30 cellular contexts compared by ENCODE assay signal in the genomic region with DNA sequence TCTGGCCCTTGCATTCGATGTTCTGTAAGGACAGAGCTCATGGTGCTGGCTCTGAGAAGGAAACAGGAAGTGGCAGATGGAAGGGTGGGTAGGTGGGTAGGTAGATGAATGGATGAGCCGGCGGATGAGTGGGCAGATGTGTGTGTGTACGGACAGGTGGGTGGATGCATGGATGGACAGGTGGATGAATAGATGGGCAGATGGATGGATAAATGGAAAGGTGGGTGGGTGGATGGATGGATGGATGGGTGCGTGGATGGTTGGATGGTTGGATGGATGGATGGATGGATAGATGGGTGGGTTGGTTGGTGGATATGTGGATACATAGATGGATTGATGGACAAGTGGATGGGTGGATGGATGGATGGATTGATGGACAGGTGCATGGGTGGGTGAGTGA. TPM values are rescaled to one million over a fixed set of nuclear protein-coding genes. Genes with fewer than 3 reads are reported as not detected.
A peak's percentile ranks its signal among the peaks of the same experiment; 100 is the strongest.
DNase-seq lines count a peak whose midpoint lies in the region; ATAC-seq, FAIRE-seq and TF ChIP-seq lines count a peak whose summit lies in the region.
"Had no signal": no experiment of that assay in that cellular context is flagged by ENCODE, and none has a peak within 500 bp of the region (broad histone marks: within the 10 kb centered on the region; RNA-seq: fewer than 3 reads in every experiment).

No MANE protein-coding gene starts in this region.

- peaks cover 3% of the 10 kb centered on the region for H3K36me3 Mint-ChIP-seq in activated naive CD8-positive, alpha-beta T cell treated with anti-CD3 and anti-CD28 coated beads for 36 hours
- no peaks in the 10 kb centered on the region for H3K36me3 Mint-ChIP-seq in activated naive CD8-positive, alpha-beta T cell treated with anti-CD3 and anti-CD28 coated beads, Interleukin-2, amount 50 U/mL, for 24 hours (ENCODE audit: low read depth)
- H3K36me3 Mint-ChIP-seq: CD4-positive, alpha-beta memory T cell; T-cell had no signal

- H3K23ac ChIP-seq in IMR-90 (ENCODE audit: low read depth, low read length), result no peak overlapping the region

- H3K4me1 ChIP-seq in IMR-90 (ENCODE audit: control insufficient read depth, insufficient read depth, low read length), result peaks cover 3% of the 10 kb centered on the region; the same call in 1 of the 2 replicates
- H3K4me1 ChIP-seq in K562 (replicated peaks in 1 of 2; ENCODE audit: control insufficient read depth in 2 of 2, insufficient read depth in 2 of 2, low read length in 2 of 2), result peaks cover 0 to 24% of the 10 kb centered on the region in 2 experiments; a peak in 2 of 5 replicates

- no peak overlapping the region for H2AK5ac ChIP-seq in IMR-90 (ENCODE audit: low read depth, low read length)

- H2BK15ac ChIP-seq in IMR-90 (ENCODE audit: low read depth, low read length), result no peak overlapping the region

- H3K4me3 ChIP-seq in IMR-90 (ENCODE audit: insufficient read depth, low read depth, low read length) (no peak overlapping the region), K562 (no peak overlapping the region)
- H3K4me3 ChIP-seq: MG63, PC-9, SJSA1 had no signal

- no peak overlapping the region for H2BK5ac ChIP-seq in IMR-90 (ENCODE audit: low read depth, low read length, poor library complexity, severe bottlenecking)

- H2AFZ ChIP-seq in IMR-90 (replicated peaks; ENCODE audit: low read length, poor library complexity) (peak overlapping the region; percentile 32), K562 (ENCODE audit: low read depth, low read length) (no peak overlapping the region)
- H2AFZ ChIP-seq: PC-9 had no signal

- no peak overlapping the region for H2AK9ac ChIP-seq in IMR-90 (replicated peaks; ENCODE audit: low read depth, low read length, poor library complexity)

- H3K9me3 ChIP-seq in IMR-90 (ENCODE audit: control insufficient read depth, insufficient read depth, low read length), result no peaks in the 10 kb centered on the region
- no peaks in the 10 kb centered on the region for H3K9me3 ChIP-seq in K562 (replicated peaks; ENCODE audit: control insufficient read depth, insufficient read depth, low read depth, low read length)
- H3K9me3 ChIP-seq: MG63, SJSA1 had no signal

- no peaks in the 10 kb centered on the region for H3K79me1 ChIP-seq in IMR-90 (ENCODE audit: low read depth in 1 of 2, low read length in 2 of 2)

- no peak overlapping the region for H4K8ac ChIP-seq in IMR-90 (ENCODE audit: low read depth in 2 of 2, low read length in 2 of 2)

- H3K9ac ChIP-seq in IMR-90 (ENCODE audit: low read depth, low read length) (no peak overlapping the region), K562 (ENCODE audit: insufficient read depth in 1 of 2, low read depth in 2 of 2, low read length in 2 of 2) (no peak overlapping the region)

- TF ChIP-seq POLR2A in IMR-90 (IDR thresholded peaks at IDR 0.05; ENCODE audit: low read depth, low read length), result no peak
- TF ChIP-seq POLR2A in K562 (conservative IDR thresholded peaks at IDR 0.05), result no peak

- H3K4me3 Mint-ChIP-seq in activated naive CD8-positive, alpha-beta T cell treated with anti-CD3 and anti-CD28 coated beads for 36 hours, result peak overlapping the region; percentile 24
- no peak overlapping the region for H3K4me3 Mint-ChIP-seq in activated naive CD8-positive, alpha-beta T cell treated with anti-CD3 and anti-CD28 coated beads, Interleukin-2, amount 50 U/mL, for 24 hours
- H3K4me3 Mint-ChIP-seq: H9, HFFc6, T-cell had no signal

- TF ChIP-seq EP300 in K562 (IDR thresholded peaks at IDR 0.05; ENCODE audit: low read length), result no peak

- no peak for TF ChIP-seq CTCF in IMR-90 (conservative IDR thresholded peaks at IDR 0.05; ENCODE audit: low read depth, low read length)
- TF ChIP-seq CTCF in K562 (IDR thresholded peaks at IDR 0.05 in 2 of 3, conservative IDR thresholded peaks at IDR 0.05 in 1 of 3; ENCODE audit: insufficient read depth in 2 of 3, low read depth in 1 of 3, low read length in 3 of 3), result no peak

- no peak overlapping the region for H2BK120ac ChIP-seq in IMR-90 (ENCODE audit: low read depth, low read length)

- no peak overlapping the region for H3K56ac ChIP-seq in IMR-90 (ENCODE audit: extremely low read depth, insufficient read depth, low read length)

- no TSS peak for BruUV-seq in IMR-90 (replicated peaks; lab: Mats Ljungman, UMichigan)
- BruUV-seq in K562 (replicated peaks; lab: Mats Ljungman, UMichigan), result no TSS peak

- no peak overlapping the region for H2BK20ac ChIP-seq in IMR-90 (ENCODE audit: low read depth, low read length)

- no peak for FAIRE-seq in K562 (lab: Jason Lieb, UNC)
- FAIRE-seq: A204.1, GM12892, GM18507 had no signal

- no peak for TF ChIP-seq RAD21 in IMR-90 (IDR thresholded peaks at IDR 0.05; ENCODE audit: low read length)
- TF ChIP-seq RAD21 in K562 (CRISPR knock-in tag; conservative IDR thresholded peaks at IDR 0.05 in 1 of 2, IDR thresholded peaks at IDR 0.05 in 1 of 2), result no peak

- dilution Hi-C loops in IMR-90 (cut with HindIII; ENCODE audit: low sequenced_read_pairs, unreplicated experiment), result no loop called here

- H3K9me1 ChIP-seq in IMR-90 (ENCODE audit: insufficient read depth, low read length) (no peaks in the 10 kb centered on the region), K562 (ENCODE audit: control insufficient read depth, insufficient read depth, low read length) (no peaks in the 10 kb centered on the region)

- no peak overlapping the region for H3K14ac ChIP-seq in IMR-90 (replicated peaks; ENCODE audit: low read depth, low read length)

- H3K36me3 ChIP-seq in IMR-90 (ENCODE audit: control insufficient read depth, insufficient read depth, low read length) (no peaks in the 10 kb centered on the region), K562 (ENCODE audit: control insufficient read depth, insufficient read depth, low read length) (no peaks in the 10 kb centered on the region)
- H3K36me3 ChIP-seq: MG63, SJSA1 had no signal

- no peaks in the 10 kb centered on the region for H3K79me2 ChIP-seq in K562 (ENCODE audit: control insufficient read depth, insufficient read depth, low read length)

- no peak for DNase-seq in activated naive CD8-positive, alpha-beta T cell treated with anti-CD3 and anti-CD28 coated beads for 36 hours
- DNase-seq in activated naive CD8-positive, alpha-beta T cell treated with anti-CD3 and anti-CD28 coated beads, Interleukin-2, amount 50 U/mL, for 24 hours, result no peak
- DNase-seq in IMR-90 (no peak), K562 (ENCODE audit: extremely low read depth in 1 of 4, low spot score in 3 of 4) (no peak), MV-4-11 (lab: John Stamatoyannopoulos, UW) (no peak), GOT3 (lab: John Stamatoyannopoulos, UW) (no peak), D341Med (ENCODE audit: low spot score) (no peak)
- DNase-seq: C1 segment of cervical spinal cord; CD4-positive, alpha-beta memory T cell; COR-L47; EL; GDM1; H9; HFFc6; KBM-7; MG63; NCI-H2029; NCI-H446; NCI-H524 treated with DMSO at 0.1 percent for 48 hours; NCI-H82; NK-92 treated with Interleukin-12 subunit alpha and Interleukin-12 subunit beta, amount 100 ng/mL, for 24 hours; PC-9; Right ventricle myocardium superior; T-cell had no signal

- intact Hi-C loops in IMR-90 (cut with micrococcal nuclease), result no loop called here
- intact Hi-C loops in K562 (cut with micrococcal nuclease), result no loop called here

- H3K27ac Mint-ChIP-seq in activated naive CD8-positive, alpha-beta T cell treated with anti-CD3 and anti-CD28 coated beads for 36 hours, result no peak overlapping the region
- no peak overlapping the region for H3K27ac Mint-ChIP-seq in activated naive CD8-positive, alpha-beta T cell treated with anti-CD3 and anti-CD28 coated beads, Interleukin-2, amount 50 U/mL, for 24 hours
- H3K27ac Mint-ChIP-seq: H9, HFFc6, T-cell had no signal

- no peak overlapping the region for H4K5ac ChIP-seq in IMR-90 (ENCODE audit: low read depth, low read length)

- H3K27ac ChIP-seq in IMR-90 (ENCODE audit: insufficient read depth, low read length) (no peak overlapping the region), K562 (ENCODE audit: extremely low read depth, low read depth, low read length) (no peak overlapping the region)
- H3K27ac ChIP-seq: PC-9, SJSA1 had no signal

- POLR2A ChIA-PET in IMR-90 (lab: Charles Lee; ENCODE audit: unreplicated experiment), result no interaction called here
- POLR2A ChIA-PET in K562 (lab: Yijun Ruan, JAX), result no interaction called here

- H3K27me3 Mint-ChIP-seq in activated naive CD8-positive, alpha-beta T cell treated with anti-CD3 and anti-CD28 coated beads for 36 hours, result no peaks in the 10 kb centered on the region
- no peaks in the 10 kb centered on the region for H3K27me3 Mint-ChIP-seq in activated naive CD8-positive, alpha-beta T cell treated with anti-CD3 and anti-CD28 coated beads, Interleukin-2, amount 50 U/mL, for 24 hours
- H3K27me3 Mint-ChIP-seq: CD4-positive, alpha-beta memory T cell; T-cell had no signal

- no peak overlapping the region for H4K91ac ChIP-seq in IMR-90 (ENCODE audit: insufficient read depth, low read depth, low read length)

- in situ Hi-C loops in IMR-90 (cut with MboI; ENCODE audit: low sequenced_read_pairs) (no loop called here), K562 (cut with MboI) (no loop called here)

- no peaks in the 10 kb centered on the region for H3K9me3 Mint-ChIP-seq in activated naive CD8-positive, alpha-beta T cell treated with anti-CD3 and anti-CD28 coated beads for 36 hours
- no peaks in the 10 kb centered on the region for H3K9me3 Mint-ChIP-seq in activated naive CD8-positive, alpha-beta T cell treated with anti-CD3 and anti-CD28 coated beads, Interleukin-2, amount 50 U/mL, for 24 hours
- H3K9me3 Mint-ChIP-seq: CD4-positive, alpha-beta memory T cell; H9; HFFc6 had no signal

- ATAC-seq in activated naive CD8-positive, alpha-beta T cell treated with anti-CD3 and anti-CD28 coated beads, Interleukin-2, amount 50 U/mL, for 24 hours, result no peak
- ATAC-seq in IMR-90 (ENCODE audit: low read depth) (no peak), K562 (no peak)
- ATAC-seq: T-cell had no signal

- H3K4me2 ChIP-seq in IMR-90 (ENCODE audit: low read depth, low read length) (no peak overlapping the region), K562 (ENCODE audit: insufficient read depth, low read length) (no peak overlapping the region)
- H3K4me2 ChIP-seq: PC-9 had no signal

- peaks cover 25% of the 10 kb centered on the region for H3K4me1 Mint-ChIP-seq in activated naive CD8-positive, alpha-beta T cell treated with anti-CD3 and anti-CD28 coated beads for 36 hours
- peaks cover 22% of the 10 kb centered on the region for H3K4me1 Mint-ChIP-seq in activated naive CD8-positive, alpha-beta T cell treated with anti-CD3 and anti-CD28 coated beads, Interleukin-2, amount 50 U/mL, for 24 hours

- 92 to 100% methylated on average over 1 to 4 of the region's 5 CpGs for WGBS in IMR-90 (ENCODE audit: extremely low coverage in 2 of 2, insufficient read length in 1 of 2), 2 experiments
- 14% methylated on average over 4 of the region's 5 CpGs for WGBS in K562 (ENCODE audit: insufficient coverage, low coverage, missing lambda C conversion rate)

- H4K20me1 ChIP-seq in IMR-90 (ENCODE audit: insufficient read depth, low read length), result no peaks in the 10 kb centered on the region
- H4K20me1 ChIP-seq in K562 (replicated peaks; ENCODE audit: control insufficient read depth, insufficient read depth, low read length), result no peaks in the 10 kb centered on the region

- no peak overlapping the region for H3K18ac ChIP-seq in IMR-90 (ENCODE audit: low read depth, low read length)

- H3K27me3 ChIP-seq in IMR-90 (ENCODE audit: control insufficient read depth, insufficient read depth, low read length) (no peaks in the 10 kb centered on the region; the same call in 1 of the 2 replicates), K562 (ENCODE audit: control insufficient read depth in 2 of 2, insufficient read depth in 2 of 2, low read length in 2 of 2) (no peaks in the 10 kb centered on the region)
- H3K27me3 ChIP-seq: MG63, SJSA1 had no signal

- H3K4ac ChIP-seq in IMR-90 (ENCODE audit: low read depth, low read length), result no peak overlapping the region

- CTCF ChIA-PET in IMR-90 (lab: Yijun Ruan, JAX) (no interaction called here), K562 (lab: Yijun Ruan, JAX; ENCODE audit: low intra/inter-chr PET ratio) (no interaction called here)

RNA-seq across cellular contexts. Expression of gene PPP1R13B, which starts 27.6 kb away (rescaled TPM):
- total RNA-seq in activated naive CD8-positive, alpha-beta T cell treated with anti-CD3 and anti-CD28 coated beads for 36 hours, result 1 to 10 TPM; 8.5 to 9.8 TPM
- total RNA-seq in IMR-90 (2012; rRNA removed) (1.6 and 2.2 TPM in 2 replicates), K562 (2014; rRNA removed) (0.14 and 0.61 TPM in 2 replicates), K562 (2014; rRNA removed; fragmentation: Illumina TruSeq; extraction: Trizol) (0.16 and 0.22 TPM in 2 replicates), K562 (2015; rRNA removed; fragmentation: Illumina TruSeq; extraction: Trizol) (0.11 and 0.30 TPM in 2 replicates), K562 (2021) (1.1 and 1.7 TPM in 2 replicates)
- polyA plus RNA-seq in IMR-90 (2012; rRNA removed) (2.8 and 3.7 TPM in 2 replicates), K562 (2011; rRNA removed) (0.18 and 0.26 TPM in 2 replicates), K562 (2014; fragmentation: Illumina TruSeq; extraction: Trizol) (0.15 and 0.46 TPM in 2 replicates), K562 (2014; fragmentation: Nextera tagmentation; extraction: Ambion mirVana) (under 1 TPM; 0.03 TPM), K562 (2014; rRNA removed) (0.08 and 0.48 TPM in 2 replicates)
- polyA plus RNA-seq in IMR-90 (2012; cell fraction: cytosol; rRNA removed), result 0.86 and 1.6 TPM in 2 replicates
- polyA plus RNA-seq in IMR-90 (2012; cell fraction: nucleus; rRNA removed; ENCODE audit: low replicate concordance), result 16.1 and 16.3 TPM in 2 replicates
- 2.6 and 4.6 TPM in 2 replicates for total RNA-seq in K562 (2011; cell fraction: chromatin; rRNA removed; ENCODE audit: low replicate concordance)
- 1.0 and 1.2 TPM in 2 replicates for total RNA-seq in K562 (2011; cell fraction: nucleolus; rRNA removed)
- 2.3 and 3.7 TPM in 2 replicates for total RNA-seq in K562 (2011; cell fraction: nucleoplasm; rRNA removed)
- 0.25 and 0.28 TPM in 2 replicates for polyA plus RNA-seq in K562 (2011; cell fraction: cytosol; rRNA removed)
- 0.37 and 0.85 TPM in 2 replicates for polyA plus RNA-seq in K562 (2011; cell fraction: nucleus; rRNA removed)
- polyA plus RNA-seq in K562 (2012), result 0.35 and 0.57 TPM in 2 replicates
- polyA minus RNA-seq in K562 (2011; rRNA and poly(A)+ RNA removed), result 0.90 and 1.1 TPM in 2 replicates
- polyA minus RNA-seq in K562 (2011; cell fraction: cytosol; rRNA and poly(A)+ RNA removed), result not detected in 2 replicates
- 0.22 and 0.67 TPM in 2 replicates for polyA minus RNA-seq in K562 (2011; cell fraction: nucleus; rRNA and poly(A)+ RNA removed)

RNA-seq across cellular contexts. Expression of gene TDRD9, which starts 53.2 kb away (rescaled TPM):
- total RNA-seq in activated naive CD8-positive, alpha-beta T cell treated with anti-CD3 and anti-CD28 coated beads for 36 hours, result under 1 TPM; 0.16 to 0.54 TPM
- total RNA-seq in IMR-90 (2012; rRNA removed) (under 0.01 and 0.18 TPM in 2 replicates), K562 (2014; rRNA removed) (not detected in 2 replicates), K562 (2014; rRNA removed; fragmentation: Illumina TruSeq; extraction: Trizol) (not detected in 2 replicates), K562 (2015; rRNA removed; fragmentation: Illumina TruSeq; extraction: Trizol) (not detected in 2 replicates), K562 (2021) (not detected in 2 replicates)
- polyA plus RNA-seq in IMR-90 (2012; rRNA removed) (0.07 and 0.09 TPM in 2 replicates), K562 (2011; rRNA removed) (not detected in 2 replicates), K562 (2014; fragmentation: Illumina TruSeq; extraction: Trizol) (0.04 TPM in 1 of 2 replicates, not detected in the other), K562 (2014; fragmentation: Nextera tagmentation; extraction: Ambion mirVana) (under 1 TPM; 0.04 to 0.14 TPM), K562 (2014; rRNA removed) (0.04 and 0.09 TPM in 2 replicates)
- polyA plus RNA-seq in IMR-90 (2012; cell fraction: cytosol; rRNA removed), result 0.02 and 0.51 TPM in 2 replicates
- 0.10 and 0.30 TPM in 2 replicates for polyA plus RNA-seq in IMR-90 (2012; cell fraction: nucleus; rRNA removed; ENCODE audit: low replicate concordance)
- not detected in 2 replicates for total RNA-seq in K562 (2011; cell fraction: chromatin; rRNA removed; ENCODE audit: low replicate concordance)
- total RNA-seq in K562 (2011; cell fraction: nucleolus; rRNA removed), result not detected in 2 replicates
- not detected in 2 replicates for total RNA-seq in K562 (2011; cell fraction: nucleoplasm; rRNA removed)
- 0.04 TPM in 1 of 2 replicates, not detected in the other for polyA plus RNA-seq in K562 (2011; cell fraction: cytosol; rRNA removed)
- not detected in 2 replicates for polyA plus RNA-seq in K562 (2011; cell fraction: nucleus; rRNA removed)
- polyA plus RNA-seq in K562 (2012), result 0.03 and 0.11 TPM in 2 replicates
- polyA minus RNA-seq in K562 (2011; rRNA and poly(A)+ RNA removed), result not detected in 2 replicates
- not detected in 2 replicates for polyA minus RNA-seq in K562 (2011; cell fraction: cytosol; rRNA and poly(A)+ RNA removed)
- not detected in 2 replicates for polyA minus RNA-seq in K562 (2011; cell fraction: nucleus; rRNA and poly(A)+ RNA removed)
- total RNA-seq: H9, HFFc6, HT-29, RPMI7951 had no signal
